ENCODE assay signal across 30 cellular contexts in genomic region chr13:29175245-29175873, GRCh38.
"Had no signal": no experiment of that assay in that cellular context is flagged by ENCODE, and none has a peak within 500 bp of the region (broad histone marks: within the 10 kb centered on the region; RNA-seq: fewer than 3 reads in every experiment).

No MANE protein-coding gene starts in this region.

- H3K27me3 Mint-ChIP-seq: activated CD4-positive, alpha-beta T cell treated with anti-CD3 and anti-CD28 coated beads, Interleukin-2, amount 10 ng/mL, durations not matched to agents 24 days and 14 days; activated CD8-positive, alpha-beta memory T cell treated with anti-CD3 and anti-CD28 coated beads, Interleukin-2, amount 10 ng/mL, durations not matched to agents 7 days and 5 days; activated naive CD4-positive, alpha-beta T cell treated with anti-CD3 and anti-CD28 coated beads, Interleukin-2, amount 10 ng/mL, durations not matched to agents 7 days and 5 days; activated naive CD8-positive, alpha-beta T cell treated with anti-CD3 and anti-CD28 coated beads, Interleukin-2, amount 10 ng/mL, durations not matched to agents 7 days and 5 days; T-helper 17 cell had no signal

- H3K4me1 Mint-ChIP-seq: activated CD4-positive, alpha-beta T cell treated with anti-CD3 and anti-CD28 coated beads for 36 hours; activated CD4-positive, alpha-beta T cell treated with anti-CD3 and anti-CD28 coated beads, Interleukin-2, amount 10 ng/mL, durations not matched to agents 24 days and 14 days; activated CD8-positive, alpha-beta memory T cell treated with anti-CD3 and anti-CD28 coated beads, Interleukin-2, amount 10 ng/mL, durations not matched to agents 7 days and 5 days; activated naive CD4-positive, alpha-beta T cell treated with anti-CD3 and anti-CD28 coated beads, Interleukin-2, amount 10 ng/mL, durations not matched to agents 7 days and 5 days; activated naive CD8-positive, alpha-beta T cell treated with anti-CD3 and anti-CD28 coated beads, Interleukin-2, amount 10 ng/mL, durations not matched to agents 7 days and 5 days; brain; T-helper 17 cell had no signal

- H3K4me3 ChIP-seq: ascending aorta, breast epithelium, cardiac muscle cell, colonic mucosa, esophagus squamous epithelium, gastroesophageal sphincter had no signal

- H3K36me3 Mint-ChIP-seq: activated CD4-positive, alpha-beta memory T cell treated with anti-CD3 and anti-CD28 coated beads for 36 hours; activated CD8-positive, alpha-beta memory T cell treated with anti-CD3 and anti-CD28 coated beads, Interleukin-2, amount 10 ng/mL, durations not matched to agents 7 days and 5 days; activated naive CD4-positive, alpha-beta T cell treated with anti-CD3 and anti-CD28 coated beads, Interleukin-2, amount 10 ng/mL, durations not matched to agents 7 days and 5 days; activated naive CD4-positive, alpha-beta T cell treated with anti-CD3 and anti-CD28 coated beads, Interleukin-2, amount 50 U/mL, for 72 hours; activated naive CD8-positive, alpha-beta T cell treated with anti-CD3 and anti-CD28 coated beads, Interleukin-2, amount 10 ng/mL, durations not matched to agents 7 days and 5 days; brain had no signal

- H3K9me3 Mint-ChIP-seq: activated CD4-positive, alpha-beta memory T cell treated with anti-CD3 and anti-CD28 coated beads for 36 hours had no signal

- H3K27ac ChIP-seq: ascending aorta, breast epithelium, cardiac muscle cell, colonic mucosa, epithelial cell of prostate, esophagus squamous epithelium, gastroesophageal sphincter had no signal

- H3K27me3 ChIP-seq: ascending aorta, breast epithelium, cardiac muscle cell, colonic mucosa, esophagus squamous epithelium, gastroesophageal sphincter had no signal

- H3K4me3 Mint-ChIP-seq: activated CD4-positive, alpha-beta memory T cell treated with anti-CD3 and anti-CD28 coated beads for 36 hours; activated CD4-positive, alpha-beta T cell treated with anti-CD3 and anti-CD28 coated beads for 36 hours; activated CD4-positive, alpha-beta T cell treated with anti-CD3 and anti-CD28 coated beads, Interleukin-2, amount 10 ng/mL, durations not matched to agents 24 days and 14 days; activated CD8-positive, alpha-beta memory T cell treated with anti-CD3 and anti-CD28 coated beads, Interleukin-2, amount 10 ng/mL, durations not matched to agents 7 days and 5 days; activated CD8-positive, alpha-beta T cell treated with anti-CD3 and anti-CD28 coated beads, Interleukin-2, amount 10 ng/mL, durations not matched to agents 7 days and 5 days; activated naive CD4-positive, alpha-beta T cell treated with anti-CD3 and anti-CD28 coated beads, Interleukin-2, amount 10 ng/mL, durations not matched to agents 7 days and 5 days; activated naive CD8-positive, alpha-beta T cell treated with anti-CD3 and anti-CD28 coated beads, Interleukin-2, amount 10 ng/mL, durations not matched to agents 7 days and 5 days; brain; T-helper 17 cell; T-helper 2 cell treated with Interferon-gamma antibody and Interleukin-4, amounts not matched to agents 5 μg/mL and 100 μg/mL, for 36 hours had no signal

- H3K4me1 ChIP-seq: breast epithelium, colonic mucosa, esophagus squamous epithelium, gastroesophageal sphincter had no signal

- H3K9me3 ChIP-seq: ascending aorta, breast epithelium, colonic mucosa, esophagus squamous epithelium, gastroesophageal sphincter had no signal

- H3K36me3 ChIP-seq: ascending aorta, breast epithelium, cardiac muscle cell, colonic mucosa, esophagus squamous epithelium, gastroesophageal sphincter had no signal

- ATAC-seq: activated CD4-positive, alpha-beta T cell treated with anti-CD3 and anti-CD28 coated beads for 36 hours; activated CD8-positive, alpha-beta memory T cell treated with anti-CD3 and anti-CD28 coated beads, Interleukin-2, amount 10 ng/mL, durations not matched to agents 7 days and 5 days; activated CD8-positive, alpha-beta T cell treated with anti-CD3 and anti-CD28 coated beads, Interleukin-2, amount 10 ng/mL, durations not matched to agents 7 days and 5 days; activated naive CD4-positive, alpha-beta T cell treated with anti-CD3 and anti-CD28 coated beads, Interleukin-2, amount 50 U/mL, for 72 hours; gastroesophageal sphincter; T-helper 17 cell had no signal

- DNase-seq: activated CD4-positive, alpha-beta memory T cell treated with anti-CD3 and anti-CD28 coated beads for 36 hours; activated CD4-positive, alpha-beta T cell treated with anti-CD3 and anti-CD28 coated beads for 36 hours; activated CD4-positive, alpha-beta T cell treated with anti-CD3 and anti-CD28 coated beads, Interleukin-2, amount 10 ng/mL, durations not matched to agents 24 days and 14 days; activated CD4-positive, CD25-positive, alpha-beta regulatory T cell; activated CD4-positive, CD25-positive, alpha-beta regulatory T cell treated with anti-CD3 and anti-CD28 coated beads, Interleukin-2, amount 50 U/mL, for 72 hours; activated CD8-positive, alpha-beta memory T cell treated with anti-CD3 and anti-CD28 coated beads, Interleukin-2, amount 10 ng/mL, durations not matched to agents 7 days and 5 days; activated CD8-positive, alpha-beta memory T cell treated with anti-CD3 and anti-CD28 coated beads, Interleukin-2, amount 50 U/mL, for 4 hours; activated CD8-positive, alpha-beta T cell treated with anti-CD3 and anti-CD28 coated beads, Interleukin-2, amount 10 ng/mL, durations not matched to agents 7 days and 5 days; activated gamma-delta T cell; activated naive CD4-positive, alpha-beta T cell; activated naive CD4-positive, alpha-beta T cell treated with anti-CD3 and anti-CD28 coated beads, Interleukin-2, amount 10 ng/mL, durations not matched to agents 7 days and 5 days; activated naive CD8-positive, alpha-beta T cell treated with anti-CD3 and anti-CD28 coated beads, Interleukin-2, amount 10 ng/mL, durations not matched to agents 7 days and 5 days; activated T-cell treated with anti-CD3 and anti-CD28 coated beads, Interleukin-2, amount 50 U/mL, for 1 hour; activated T-cell treated with anti-CD3 and anti-CD28 coated beads, Interleukin-2, amount 50 U/mL, for 48 hours; central memory CD4-positive, alpha-beta T cell; cerebellar nuclear complex; colonic mucosa; effector CD8-positive, alpha-beta T cell; esophagus squamous epithelium; foreskin melanocyte; T-helper 1 cell; T-helper 17 cell had no signal

- H3K27ac Mint-ChIP-seq: activated CD4-positive, alpha-beta memory T cell treated with anti-CD3 and anti-CD28 coated beads for 36 hours; activated CD4-positive, alpha-beta T cell treated with anti-CD3 and anti-CD28 coated beads for 36 hours; activated CD4-positive, alpha-beta T cell treated with anti-CD3 and anti-CD28 coated beads, Interleukin-2, amount 10 ng/mL, durations not matched to agents 24 days and 14 days; activated CD8-positive, alpha-beta memory T cell treated with anti-CD3 and anti-CD28 coated beads, Interleukin-2, amount 10 ng/mL, durations not matched to agents 7 days and 5 days; activated CD8-positive, alpha-beta T cell treated with anti-CD3 and anti-CD28 coated beads, Interleukin-2, amount 10 ng/mL, durations not matched to agents 7 days and 5 days; activated naive CD4-positive, alpha-beta T cell treated with anti-CD3 and anti-CD28 coated beads, Interleukin-2, amount 10 ng/mL, durations not matched to agents 7 days and 5 days; activated naive CD4-positive, alpha-beta T cell treated with anti-CD3 and anti-CD28 coated beads, Interleukin-2, amount 50 U/mL, for 72 hours; activated naive CD8-positive, alpha-beta T cell treated with anti-CD3 and anti-CD28 coated beads, Interleukin-2, amount 10 ng/mL, durations not matched to agents 7 days and 5 days; T-helper 17 cell; T-helper 2 cell treated with Interferon-gamma antibody and Interleukin-4, amounts not matched to agents 5 μg/mL and 100 μg/mL, for 36 hours had no signal
